ENCODE assay signal across 1 cellular context in genomic region chr11:95736268-95737208, GRCh38.
TF ChIP-seq lines count a peak whose summit lies in the region.

No MANE protein-coding gene starts in this region.

TF ChIP-seq in IMR-90, 13 proteins besides CTCF, POLR2A, EP300 and RAD21:
- no peak for TF ChIP-seq BHLHE40 (IDR thresholded peaks at IDR 0.05; ENCODE audit: low read depth, low read length)
- TF ChIP-seq MAFK (IDR thresholded peaks at IDR 0.05; ENCODE audit: low read depth, low read length) = peak; percentile 89
